ENCODE assay signal across 9 cellular contexts in the genomic region with DNA sequence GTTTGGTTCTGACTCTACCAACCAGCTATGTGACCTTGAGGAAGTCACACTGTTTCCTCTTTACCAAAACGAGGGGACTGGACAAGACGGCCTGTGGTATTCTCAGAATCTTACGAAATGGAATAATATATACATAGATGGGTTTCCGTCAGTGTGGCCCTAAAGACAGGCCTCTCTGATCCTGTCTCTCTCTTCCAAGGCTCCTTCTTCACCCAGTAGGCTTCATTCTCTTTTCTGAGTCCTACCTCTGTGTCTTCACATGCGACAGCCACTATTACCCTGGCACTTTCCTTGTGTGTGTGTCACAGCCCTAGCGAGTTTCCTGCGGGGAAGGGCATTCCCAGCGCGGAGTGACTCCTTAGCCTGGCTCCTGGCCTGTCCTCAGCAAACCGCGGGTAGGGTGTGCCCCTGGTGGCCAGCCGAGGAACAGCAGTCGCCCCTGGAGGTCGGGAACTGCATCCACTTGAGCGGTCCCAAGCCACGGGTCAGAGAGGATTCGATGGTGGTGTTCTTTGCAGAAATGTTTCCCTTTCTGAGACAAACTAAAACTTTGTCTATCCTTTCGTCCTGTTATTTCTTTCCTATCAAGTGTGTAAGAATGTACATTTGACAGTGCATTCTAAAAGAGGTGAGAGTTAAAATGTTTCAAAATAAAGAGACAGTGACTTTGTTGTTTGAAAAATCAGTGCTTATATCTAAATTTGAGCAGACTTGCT.
DNase-seq lines count a peak whose midpoint lies in the region; ATAC-seq and TF ChIP-seq lines count a peak whose summit lies in the region.
"Had no signal": no experiment of that assay in that cellular context is flagged by ENCODE, and none has a peak within 500 bp of the region (broad histone marks: within the 10 kb centered on the region; RNA-seq: fewer than 3 reads in every experiment).

No MANE protein-coding gene starts in this region.

- H3K4me2 ChIP-seq in neural progenitor cell = no peak overlapping the region

- no peak overlapping the region for H3K4me3 Mint-ChIP-seq in activated T-helper 1 cell treated with anti-CD3 and anti-CD28 coated beads, Interleukin-12 subunit alpha, Interleukin-12 subunit beta, Interleukin-2, Interleukin-4 antibody, amounts not matched to agents 30 ng/mL and 10 ng/mL and 1 ng/mL, durations not matched to agents 14 hours and 24 hours and 36 hours
- H3K4me3 Mint-ChIP-seq in neural progenitor cell = peak overlapping the region; percentile 9
- H3K4me3 Mint-ChIP-seq: central memory CD8-positive, alpha-beta T cell had no signal

- H3F3A ChIP-seq in neural progenitor cell (ENCODE audit: low read depth) = no peaks in the 10 kb centered on the region

- peak; percentile 40 for DNase-seq in GM04504 (ENCODE audit: low read depth)
- DNase-seq in OCI-M1 (lab: John Stamatoyannopoulos, UW) = peak; percentile 93
- peak; percentile 40 for DNase-seq in activated T-helper 1 cell treated with anti-CD3 and anti-CD28 coated beads, Interleukin-12 subunit alpha, Interleukin-12 subunit beta, Interleukin-2, Interleukin-4 antibody, amounts not matched to agents 30 ng/mL and 10 ng/mL and 1 ng/mL, durations not matched to agents 14 hours and 24 hours and 36 hours (ENCODE audit: low spot score)
- DNase-seq in foreskin melanocyte = peak; percentile 62
- peak; percentile 85 for DNase-seq in neural progenitor cell (ENCODE audit: low spot score)

- H3K27me3 ChIP-seq in neural progenitor cell = no peaks in the 10 kb centered on the region
- no peaks in the 10 kb centered on the region for H3K27me3 ChIP-seq in stomach smooth muscle (ENCODE audit: control insufficient read depth in 1 of 2, insufficient read depth in 2 of 2, low read length in 2 of 2)

- peak; percentile 97 for TF ChIP-seq CTCF in neural progenitor cell (IDR thresholded peaks at IDR 0.05)

- H3K9me3 ChIP-seq in neural progenitor cell (ENCODE audit: low read depth) = no peaks in the 10 kb centered on the region
- H3K9me3 ChIP-seq in stomach smooth muscle (ENCODE audit: control insufficient read depth in 2 of 2, low read length in 2 of 2) = no peaks in the 10 kb centered on the region

- H3K79me2 ChIP-seq in neural progenitor cell (ENCODE audit: low read depth) = no peaks in the 10 kb centered on the region

- H3K4me1 ChIP-seq in neural progenitor cell (peaks cover 6% of the 10 kb centered on the region), stomach smooth muscle (ENCODE audit: control insufficient read depth, insufficient read depth, low read length) (peaks cover 15% of the 10 kb centered on the region)

- no peaks in the 10 kb centered on the region for H4K20me1 ChIP-seq in neural progenitor cell (ENCODE audit: low read depth)

- H3K27ac ChIP-seq in neural progenitor cell (no peak overlapping the region), stomach smooth muscle (ENCODE audit: low read length) (no peak overlapping the region)

- ATAC-seq in HG02588 (IDR thresholded peaks at IDR 0.05; ENCODE audit: unreplicated experiment) (peak; percentile 54), HG03097 (IDR thresholded peaks at IDR 0.05; ENCODE audit: low FRiP score, unreplicated experiment) (no peak)

- peak overlapping the region; percentile 94 for H2AFZ ChIP-seq in neural progenitor cell (replicated peaks)

- peaks cover 8% of the 10 kb centered on the region for H3K27me3 Mint-ChIP-seq in activated T-helper 1 cell treated with anti-CD3 and anti-CD28 coated beads, Interleukin-12 subunit alpha, Interleukin-12 subunit beta, Interleukin-2, Interleukin-4 antibody, amounts not matched to agents 30 ng/mL and 10 ng/mL and 1 ng/mL, durations not matched to agents 14 hours and 24 hours and 36 hours (ENCODE audit: insufficient read depth)
- no peaks in the 10 kb centered on the region for H3K27me3 Mint-ChIP-seq in neural progenitor cell (ENCODE audit: insufficient read depth, low read depth)

- intact Hi-C loops in activated T-helper 1 cell treated with anti-CD3 and anti-CD28 coated beads, Interleukin-12 subunit alpha, Interleukin-12 subunit beta, Interleukin-2, Interleukin-4 antibody, amounts not matched to agents 30 ng/mL and 10 ng/mL and 1 ng/mL, durations not matched to agents 14 hours and 24 hours and 36 hours (cut with micrococcal nuclease) = loop anchor here (1.0 kb wide), 1 partner anchor 159 kb away; no protein-coding TSS in a partner anchor

- H3K36me3 ChIP-seq in neural progenitor cell = no peaks in the 10 kb centered on the region
- H3K36me3 ChIP-seq in stomach smooth muscle (ENCODE audit: control insufficient read depth in 2 of 2, insufficient read depth in 2 of 2, low read length in 2 of 2) = no peaks in the 10 kb centered on the region

- H3K4me1 Mint-ChIP-seq in activated T-helper 1 cell treated with anti-CD3 and anti-CD28 coated beads, Interleukin-12 subunit alpha, Interleukin-12 subunit beta, Interleukin-2, Interleukin-4 antibody, amounts not matched to agents 30 ng/mL and 10 ng/mL and 1 ng/mL, durations not matched to agents 14 hours and 24 hours and 36 hours (ENCODE audit: low read depth) = no peaks in the 10 kb centered on the region
- H3K4me1 Mint-ChIP-seq in neural progenitor cell = peaks cover 34% of the 10 kb centered on the region

- no peak overlapping the region for H3K27ac Mint-ChIP-seq in activated T-helper 1 cell treated with anti-CD3 and anti-CD28 coated beads, Interleukin-12 subunit alpha, Interleukin-12 subunit beta, Interleukin-2, Interleukin-4 antibody, amounts not matched to agents 30 ng/mL and 10 ng/mL and 1 ng/mL, durations not matched to agents 14 hours and 24 hours and 36 hours
- no peak overlapping the region for H3K27ac Mint-ChIP-seq in neural progenitor cell

- no peaks in the 10 kb centered on the region for H3K36me3 Mint-ChIP-seq in activated T-helper 1 cell treated with anti-CD3 and anti-CD28 coated beads, Interleukin-12 subunit alpha, Interleukin-12 subunit beta, Interleukin-2, Interleukin-4 antibody, amounts not matched to agents 30 ng/mL and 10 ng/mL and 1 ng/mL, durations not matched to agents 14 hours and 24 hours and 36 hours (ENCODE audit: low read depth)
- H3K36me3 Mint-ChIP-seq in neural progenitor cell = peaks cover 2% of the 10 kb centered on the region

- H3K9me3 Mint-ChIP-seq in activated T-helper 1 cell treated with anti-CD3 and anti-CD28 coated beads, Interleukin-12 subunit alpha, Interleukin-12 subunit beta, Interleukin-2, Interleukin-4 antibody, amounts not matched to agents 30 ng/mL and 10 ng/mL and 1 ng/mL, durations not matched to agents 14 hours and 24 hours and 36 hours = no peaks in the 10 kb centered on the region
- H3K9me3 Mint-ChIP-seq in neural progenitor cell = peaks cover 11% of the 10 kb centered on the region
- H3K9me3 Mint-ChIP-seq: central memory CD8-positive, alpha-beta T cell had no signal

- H3K4me3 ChIP-seq in neural progenitor cell = no peak overlapping the region
- H3K4me3 ChIP-seq in stomach smooth muscle (ENCODE audit: low read length in 2 of 2) = peak overlapping the region; percentile 31 to 52

- H3K9ac ChIP-seq in neural progenitor cell = no peak overlapping the region
- H3K9ac ChIP-seq in stomach smooth muscle (ENCODE audit: low read length in 2 of 2) = no peak overlapping the region

Comparison
In these comparisons a context has a peak if more than half of its experiments do, and no peak if none do; other contexts are left out.
1. DNase-seq: peak in every context shown above with its lines; median percentile 93 in OCI-M1; 85 in neural progenitor cell; 62 in foreskin melanocyte; 40 in GM04504; 40 in activated T-helper 1 cell treated with anti-CD3 and anti-CD28 coated beads, Interleukin-12 subunit alpha, Interleukin-12 subunit beta, Interleukin-2, Interleukin-4 antibody, amounts not matched to agents 30 ng/mL and 10 ng/mL and 1 ng/mL, durations not matched to agents 14 hours and 24 hours and 36 hours.